ENCODE assay signal across 24 cellular contexts in genomic region chr2:16096962-16097361, GRCh38.
"Had no signal": no experiment of that assay in that cellular context is flagged by ENCODE, and none has a peak within 500 bp of the region (broad histone marks: within the 10 kb centered on the region; RNA-seq: fewer than 3 reads in every experiment).

No MANE protein-coding gene starts in this region.

- H3K4me1 Mint-ChIP-seq: activated CD4-positive, alpha-beta T cell treated with anti-CD3 and anti-CD28 coated beads, Interleukin-2, amount 10 ng/mL, durations not matched to agents 7 days and 5 days; stimulated activated naive B cell treated with anti-CD40 and anti-IgM and Interleukin-4, amounts not matched to agents 10 μg/mL and 1 μg/mL and 100 μg/mL, for 72 hours had no signal

- H3K36me3 Mint-ChIP-seq: activated naive CD4-positive, alpha-beta T cell treated with anti-CD3 and anti-CD28 coated beads, Interleukin-2, amount 50 U/mL, for 72 hours; stimulated activated naive B cell treated with anti-CD40 and anti-IgM and Interleukin-4, amounts not matched to agents 10 μg/mL and 1 μg/mL and 100 μg/mL, for 72 hours had no signal

- H3K27me3 Mint-ChIP-seq: activated CD4-positive, alpha-beta T cell treated with anti-CD3 and anti-CD28 coated beads, Interleukin-2, amount 10 ng/mL, durations not matched to agents 7 days and 5 days; activated CD8-positive, alpha-beta T cell treated with anti-CD3 and anti-CD28 coated beads for 36 hours; stimulated activated naive B cell treated with anti-CD40 and anti-IgM and Interleukin-4, amounts not matched to agents 10 μg/mL and 1 μg/mL and 100 μg/mL, for 72 hours had no signal

- DNase-seq: activated CD4-positive, alpha-beta T cell treated with anti-CD3 and anti-CD28 coated beads, Interleukin-2, amount 10 ng/mL, durations not matched to agents 7 days and 5 days; activated CD4-positive, CD25-positive, alpha-beta regulatory T cell treated with anti-CD3 and anti-CD28 coated beads, Interleukin-2, amount 50 U/mL, for 72 hours; activated CD8-positive, alpha-beta T cell treated with anti-CD3 and anti-CD28 coated beads for 36 hours; aorta; brain microvascular endothelial cell; central memory CD4-positive, alpha-beta T cell; dermis blood vessel endothelial cell; effector memory CD4-positive, alpha-beta T cell; foreskin keratinocyte; kidney; left ventricle myocardium superior; midbrain; nephron progenitor cell; sigmoid colon; stimulated activated CD4-positive, alpha-beta T cell treated with anti-CD3 and anti-CD28 coated beads, Interleukin-2, amount 100 ng/mL, for 48 hours; stimulated activated CD8-positive, alpha-beta memory T cell treated with anti-CD3 and anti-CD28 coated beads, Interleukin-4, amount 100 ng/mL, for 48 hours; stimulated activated naive B cell treated with anti-CD40 and anti-IgM and Interleukin-4, amounts not matched to agents 10 μg/mL and 1 μg/mL and 100 μg/mL, for 72 hours; T-helper 2 cell; transverse colon; WERI-Rb-1 had no signal

- H3K9me3 Mint-ChIP-seq: activated CD4-positive, alpha-beta T cell treated with anti-CD3 and anti-CD28 coated beads, Interleukin-2, amount 10 ng/mL, durations not matched to agents 7 days and 5 days; activated CD8-positive, alpha-beta T cell treated with anti-CD3 and anti-CD28 coated beads for 36 hours; activated naive CD4-positive, alpha-beta T cell treated with anti-CD3 and anti-CD28 coated beads, Interleukin-2, amount 50 U/mL, for 72 hours; activated T-helper 1 cell treated with anti-CD3 and anti-CD28 coated beads, Interleukin-12 subunit alpha, Interleukin-12 subunit beta, Interleukin-2, Interleukin-4 antibody, amounts not matched to agents 30 ng/mL and 10 ng/mL and 1 ng/mL, durations not matched to agents 14 hours and 24 hours and 36 hours; nephron progenitor cell; stimulated activated naive B cell treated with anti-CD40 and anti-IgM and Interleukin-4, amounts not matched to agents 10 μg/mL and 1 μg/mL and 100 μg/mL, for 72 hours had no signal

- H3K27me3 ChIP-seq: brain microvascular endothelial cell, foreskin keratinocyte, sigmoid colon, transverse colon, vagina had no signal

- H3K4me3 Mint-ChIP-seq: activated CD4-positive, alpha-beta T cell treated with anti-CD3 and anti-CD28 coated beads, Interleukin-2, amount 10 ng/mL, durations not matched to agents 7 days and 5 days; activated CD8-positive, alpha-beta T cell treated with anti-CD3 and anti-CD28 coated beads for 36 hours; activated T-helper 1 cell treated with anti-CD3 and anti-CD28 coated beads, Interleukin-12 subunit alpha, Interleukin-12 subunit beta, Interleukin-2, Interleukin-4 antibody, amounts not matched to agents 30 ng/mL and 10 ng/mL and 1 ng/mL, durations not matched to agents 14 hours and 24 hours and 36 hours; nephron progenitor cell; stimulated activated naive B cell treated with anti-CD40 and anti-IgM and Interleukin-4, amounts not matched to agents 10 μg/mL and 1 μg/mL and 100 μg/mL, for 72 hours had no signal

- H3K27ac ChIP-seq: brain microvascular endothelial cell, foreskin keratinocyte, parathyroid adenoma, sigmoid colon, transverse colon, vagina, WERI-Rb-1 had no signal

- ATAC-seq: activated CD8-positive, alpha-beta T cell treated with anti-CD3 and anti-CD28 coated beads for 36 hours; activated naive CD4-positive, alpha-beta T cell treated with anti-CD3 and anti-CD28 coated beads, Interleukin-2, amount 50 U/mL, for 72 hours; foreskin keratinocyte; left ventricle myocardium superior; stimulated activated naive B cell treated with anti-CD40 and anti-IgM and Interleukin-4, amounts not matched to agents 10 μg/mL and 1 μg/mL and 100 μg/mL, for 72 hours had no signal

- H3K27ac Mint-ChIP-seq: activated CD4-positive, alpha-beta T cell treated with anti-CD3 and anti-CD28 coated beads, Interleukin-2, amount 10 ng/mL, durations not matched to agents 7 days and 5 days; activated CD8-positive, alpha-beta T cell treated with anti-CD3 and anti-CD28 coated beads for 36 hours; activated naive CD4-positive, alpha-beta T cell treated with anti-CD3 and anti-CD28 coated beads, Interleukin-2, amount 50 U/mL, for 72 hours; activated T-helper 1 cell treated with anti-CD3 and anti-CD28 coated beads, Interleukin-12 subunit alpha, Interleukin-12 subunit beta, Interleukin-2, Interleukin-4 antibody, amounts not matched to agents 30 ng/mL and 10 ng/mL and 1 ng/mL, durations not matched to agents 14 hours and 24 hours and 36 hours; nephron progenitor cell; stimulated activated naive B cell treated with anti-CD40 and anti-IgM and Interleukin-4, amounts not matched to agents 10 μg/mL and 1 μg/mL and 100 μg/mL, for 72 hours had no signal

- H3K4me3 ChIP-seq: sigmoid colon, transverse colon, vagina had no signal

- H3K36me3 ChIP-seq: brain microvascular endothelial cell, sigmoid colon, transverse colon, vagina, WERI-Rb-1 had no signal

- H3K4me1 ChIP-seq: foreskin keratinocyte, parathyroid adenoma, sigmoid colon, vagina had no signal

- H3K9me3 ChIP-seq: sigmoid colon, transverse colon, vagina had no signal
